In genomic region chr3:182792901-182793662, GRCh38 we compare ENCODE assay signal across 8 cellular contexts. TPM values are rescaled to one million over a fixed set of nuclear protein-coding genes. Genes with fewer than 3 reads are reported as not detected.
A peak's percentile ranks its signal among the peaks of the same experiment; 100 is the strongest.
DNase-seq lines count a peak whose midpoint lies in the region.

Gene ATP11B (plus strand): TSS chr3:182793504. CDS start chr3:182793760, 256 bp downstream.

- no peaks in the 10 kb centered on the region for H3K27me3 Mint-ChIP-seq in activated naive CD4-positive, alpha-beta T cell treated with anti-CD3 and anti-CD28 coated beads, Interleukin-2, amount 10 ng/mL, durations not matched to agents 7 days and 5 days

- CTCF ChIA-PET in activated naive CD4-positive, alpha-beta T cell treated with anti-CD3 and anti-CD28 coated beads, Interleukin-2, amount 10 ng/mL, durations not matched to agents 7 days and 5 days (lab: Charles Lee), result interaction anchor here (1.0 kb wide), 1 partner anchor 83 kb away, joined by 3 read pairs; no protein-coding TSS in a partner anchor

- peak within 1 kb of the TSS; percentile 99 for H3K27ac Mint-ChIP-seq in activated naive CD4-positive, alpha-beta T cell treated with anti-CD3 and anti-CD28 coated beads, Interleukin-2, amount 10 ng/mL, durations not matched to agents 7 days and 5 days

- H3K27ac ChIP-seq in SK-N-MC (peak within 1 kb of the TSS; percentile 74), substantia nigra (ENCODE audit: low read depth, low read length, poor library complexity, severe bottlenecking) (peak within 1 kb of the TSS; percentile 88)

- peaks cover 4% of the 10 kb centered on the region; the same call in 1 of the 2 replicates for H3K36me3 ChIP-seq in SK-N-MC (ENCODE audit: insufficient read depth, low read length)

- H3K36me3 Mint-ChIP-seq in activated naive CD4-positive, alpha-beta T cell treated with anti-CD3 and anti-CD28 coated beads, Interleukin-2, amount 10 ng/mL, durations not matched to agents 7 days and 5 days, result peaks cover 19% of the 10 kb centered on the region

- H3K9me3 ChIP-seq in SK-N-MC (ENCODE audit: low read depth, low read length), result no peaks in the 10 kb centered on the region

- H3K9me3 Mint-ChIP-seq in activated naive CD4-positive, alpha-beta T cell treated with anti-CD3 and anti-CD28 coated beads, Interleukin-2, amount 10 ng/mL, durations not matched to agents 7 days and 5 days, result no peaks in the 10 kb centered on the region

- peak within 1 kb of the TSS; percentile 87 for H3K9ac ChIP-seq in SK-N-MC (ENCODE audit: insufficient read length)

- H3K4me3 ChIP-seq in SK-N-MC, result peak within 1 kb of the TSS; percentile 84

- DNase-seq in GDM1 (lab: John Stamatoyannopoulos, UW) (peak; percentile 74), H4 (ENCODE audit: low spot score) (peak; percentile 59), LoVo (ENCODE audit: low spot score) (peak; percentile 75), SK-N-MC (ENCODE audit: low read depth, low spot score) (no peak), germinal center (ENCODE audit: low spot score) (peak; percentile 95), nucleus accumbens (lab: John Stamatoyannopoulos, UW) (peak in 55 of 56 donors; percentile 16 to 89 (median 73)), substantia nigra (lab: John Stamatoyannopoulos, UW) (peak; percentile 9 to 92 (median 74))
- peak; percentile 83 for DNase-seq in activated naive CD4-positive, alpha-beta T cell treated with anti-CD3 and anti-CD28 coated beads, Interleukin-2, amount 10 ng/mL, durations not matched to agents 7 days and 5 days

- H3K4me3 Mint-ChIP-seq in activated naive CD4-positive, alpha-beta T cell treated with anti-CD3 and anti-CD28 coated beads, Interleukin-2, amount 10 ng/mL, durations not matched to agents 7 days and 5 days, result peak within 1 kb of the TSS; percentile 98

- H3K4me1 Mint-ChIP-seq in activated naive CD4-positive, alpha-beta T cell treated with anti-CD3 and anti-CD28 coated beads, Interleukin-2, amount 10 ng/mL, durations not matched to agents 7 days and 5 days, result peaks cover 27% of the 10 kb centered on the region

RNA-seq across cellular contexts. Expression of gene ATP11B, which starts in this region (rescaled TPM):
- total RNA-seq in H4 (2014; rRNA removed; shearing (Covaris generic)), result 40.9 and 45.3 TPM in 2 replicates
